In genomic region chr4:40564004-40564403, GRCh38 we compare ENCODE assay signal across 11 cellular contexts.
DNase-seq lines count a peak whose midpoint lies in the region; ATAC-seq, FAIRE-seq and TF ChIP-seq lines count a peak whose summit lies in the region.
"Had no signal": no experiment of that assay in that cellular context is flagged by ENCODE, and none has a peak within 500 bp of the region (broad histone marks: within the 10 kb centered on the region; RNA-seq: fewer than 3 reads in every experiment).

No MANE protein-coding gene starts in this region.

- H3K27ac ChIP-seq in heart right ventricle: peak overlapping the region in 2 of 10 donors; percentile 29 to 75
- peak overlapping the region in 7 of 8 donors; percentile 22 to 94 (median 86) for H3K27ac ChIP-seq in spleen
- H3K27ac ChIP-seq: brain microvascular endothelial cell had no signal

- peaks cover 0 to 4% (median 0%) of the 10 kb centered on the region in 7 donors for H3K27me3 ChIP-seq in heart right ventricle
- H3K27me3 ChIP-seq in spleen (replicated peaks in 1 of 7): no peaks in the 10 kb centered on the region
- H3K27me3 ChIP-seq: brain microvascular endothelial cell had no signal

- H3K36me3 ChIP-seq in heart right ventricle (no peaks in the 10 kb centered on the region), spleen (no peaks in the 10 kb centered on the region)
- H3K36me3 ChIP-seq: brain microvascular endothelial cell had no signal

- H3K4me1 Mint-ChIP-seq in HFFc6 (ENCODE audit: low read depth): peaks cover 42% of the 10 kb centered on the region

- H3K27ac Mint-ChIP-seq in HFFc6: peak overlapping the region; percentile 73

- intact Hi-C loops in heart right ventricle (cut with DNase I): no loop called here
- intact Hi-C loops in spleen (cut with DNase I; ENCODE audit: low total_unique reads): no loop called here

- DNase-seq in HFFc6 (peak; percentile 67), RCC 7860 (ENCODE audit: low spot score) (peak; percentile 80), heart right ventricle (peak in 1 of 2 donors; percentile 13), spleen (no peak), HuH-7 (ENCODE audit: low spot score) (no peak)
- no peak for DNase-seq in activated CD8-positive, alpha-beta memory T cell treated with anti-CD3 and anti-CD28 coated beads for 24 hours
- DNase-seq: activated CD4-positive, CD25-positive, alpha-beta regulatory T cell treated with anti-CD3 and anti-CD28 coated beads, Interleukin-2, amount 50 U/mL, for 72 hours; brain microvascular endothelial cell; DMS 273 treated with DMSO at 0.1 percent for 48 hours; NCI-H2171 treated with DMSO at 0.1 percent for 48 hours had no signal

- H3K4me3 ChIP-seq in heart right ventricle (no peak overlapping the region), spleen (peak overlapping the region in 1 of 8 donors; percentile 45)

- no peaks in the 10 kb centered on the region; the same call in 1 of the 2 replicates for H3K27me3 Mint-ChIP-seq in HFFc6 (ENCODE audit: insufficient read depth)

- H3K36me3 Mint-ChIP-seq in HFFc6 (ENCODE audit: low read depth): no peaks in the 10 kb centered on the region

- H3K4me3 Mint-ChIP-seq in HFFc6: no peak overlapping the region

- TF ChIP-seq CTCF in HFFc6 (IDR thresholded peaks at IDR 0.05) (no peak), heart right ventricle (IDR thresholded peaks at IDR 0.05) (no peak), spleen (IDR thresholded peaks at IDR 0.05 in 8 of 11, conservative IDR thresholded peaks at IDR 0.05 in 3 of 11) (no peak)

- peaks cover 0 to 73% (median 0%) of the 10 kb centered on the region in 9 donors for H3K4me1 ChIP-seq in heart right ventricle
- H3K4me1 ChIP-seq in spleen: peaks cover 3 to 81% (median 55%) of the 10 kb centered on the region in 6 donors

- H3K9me3 Mint-ChIP-seq in HFFc6: no peaks in the 10 kb centered on the region

- H3K9me3 ChIP-seq in heart right ventricle: no peaks in the 10 kb centered on the region
- H3K9me3 ChIP-seq in spleen: no peaks in the 10 kb centered on the region

- peak; percentile 87 for FAIRE-seq in RCC 7860 (lab: Jason Lieb, UNC)

- peak in 5 of 8 donors; percentile 56 to 70 (median 67) for ATAC-seq in heart right ventricle
- ATAC-seq in HG03095 (IDR thresholded peaks at IDR 0.05; ENCODE audit: unreplicated experiment): no peak

- 76 to 82% methylated on average over 3 of the region's 3 CpGs for WGBS in heart right ventricle, 2 donors
- 43 to 71% (median 54%) methylated on average over 3 of the region's 3 CpGs for WGBS in spleen, 5 donors

- no peak for TF ChIP-seq POLR2A in spleen (IDR thresholded peaks at IDR 0.05)

Comparison
In these comparisons a context has a peak if more than half of its experiments do, and no peak if none do; other contexts are left out.
1. DNase-seq: peak in HFFc6 (single experiment) and RCC 7860 (single experiment); none in spleen (single experiment), HuH-7 (single experiment) and activated CD8-positive, alpha-beta memory T cell treated with anti-CD3 and anti-CD28 coated beads for 24 hours (single experiment).